ENCODE assay signal across 12 cellular contexts in genomic region chr7:50396856-50397255, GRCh38. TPM values are rescaled to one million over a fixed set of nuclear protein-coding genes. Genes with fewer than 3 reads are reported as not detected.
DNase-seq lines count a peak whose midpoint lies in the region; ATAC-seq and TF ChIP-seq lines count a peak whose summit lies in the region.
"Had no signal": no experiment of that assay in that cellular context is flagged by ENCODE, and none has a peak within 500 bp of the region (broad histone marks: within the 10 kb centered on the region; RNA-seq: fewer than 3 reads in every experiment).

No MANE protein-coding gene starts in this region.

- peaks cover 31% of the 10 kb centered on the region for H4K20me1 ChIP-seq in BLaER1
- no peaks in the 10 kb centered on the region for H4K20me1 ChIP-seq in smooth muscle cell (ENCODE audit: low read depth)

- H3K9ac ChIP-seq in BLaER1 (peak overlapping the region; percentile 40; the same call in 1 of the 2 replicates), endodermal cell (ENCODE audit: extremely low read depth, low read length, poor library complexity, severe bottlenecking) (no peak overlapping the region), smooth muscle cell (ENCODE audit: low read depth) (no peak overlapping the region)

- H3K4me3 ChIP-seq in BLaER1 (peak overlapping the region; percentile 32; the same call in 1 of the 2 replicates), endodermal cell (ENCODE audit: low read length) (no peak overlapping the region), smooth muscle cell (no peak overlapping the region)
- H3K4me3 ChIP-seq: cardiac muscle cell, left lung, pancreas, SJCRH30 had no signal

- no peaks in the 10 kb centered on the region for H3F3A ChIP-seq in smooth muscle cell (ENCODE audit: low read depth)

- H3K27ac ChIP-seq in BLaER1 (peak overlapping the region; percentile 63), endodermal cell (ENCODE audit: low read depth, low read length) (no peak overlapping the region), smooth muscle cell (ENCODE audit: low read depth) (no peak overlapping the region)
- H3K27ac ChIP-seq: cardiac muscle cell, left lung, pancreas, SJCRH30 had no signal

- H3K27me3 Mint-ChIP-seq in activated T-cell treated with anti-CD3 and anti-CD28 coated beads, Interleukin-2, amount 50 U/mL, for 4 hours (ENCODE audit: low read depth), result no peaks in the 10 kb centered on the region
- H3K27me3 Mint-ChIP-seq in endodermal cell (ENCODE audit: insufficient read depth), result no peaks in the 10 kb centered on the region

- WGBS in endodermal cell (ENCODE audit: insufficient coverage in 1 of 2, insufficient read length in 1 of 2), 2 experiments, result 84% methylated on average over 1 of the region's 2 CpGs; no CpG with 5 or more reads in 1 of the 2 experiments
- WGBS in smooth muscle cell (ENCODE audit: low lambda C conversion rate), result 92% methylated on average over 2 of the region's 2 CpGs

- H3K79me2 ChIP-seq in smooth muscle cell (ENCODE audit: low read depth), result no peaks in the 10 kb centered on the region

- H3K4me2 ChIP-seq in BLaER1, result peak overlapping the region; percentile 73
- H3K4me2 ChIP-seq in smooth muscle cell, result no peak overlapping the region

- H3K4me1 Mint-ChIP-seq in activated T-cell treated with anti-CD3 and anti-CD28 coated beads, Interleukin-2, amount 50 U/mL, for 4 hours (ENCODE audit: low read depth), result peaks cover 77% of the 10 kb centered on the region
- H3K4me1 Mint-ChIP-seq in endodermal cell, result no peaks in the 10 kb centered on the region

- no peak overlapping the region for H3K27ac Mint-ChIP-seq in endodermal cell

- H2AFZ ChIP-seq in smooth muscle cell (ENCODE audit: low read depth), result no peak overlapping the region

- TF ChIP-seq CTCF in endodermal cell (conservative IDR thresholded peaks at IDR 0.05), result no peak
- TF ChIP-seq CTCF in smooth muscle cell (IDR thresholded peaks at IDR 0.05; ENCODE audit: borderline replicate concordance, insufficient read depth, poor library complexity, severe bottlenecking), result no peak

- H3K4me3 Mint-ChIP-seq in activated T-cell treated with anti-CD3 and anti-CD28 coated beads, Interleukin-2, amount 50 U/mL, for 4 hours, result peak overlapping the region; percentile 49
- no peak overlapping the region for H3K4me3 Mint-ChIP-seq in endodermal cell

- ATAC-seq in GM18867 (IDR thresholded peaks at IDR 0.05; ENCODE audit: unreplicated experiment) (peak; percentile 17), HG03060 (IDR thresholded peaks at IDR 0.05; ENCODE audit: low read depth, unreplicated experiment) (peak; percentile 7)
- peak; percentile 55 for ATAC-seq in activated T-cell treated with anti-CD3 and anti-CD28 coated beads, Interleukin-2, amount 50 U/mL, for 4 hours
- ATAC-seq: left lung, pancreas had no signal

- peaks cover 65% of the 10 kb centered on the region for H3K36me3 Mint-ChIP-seq in activated T-cell treated with anti-CD3 and anti-CD28 coated beads, Interleukin-2, amount 50 U/mL, for 4 hours (ENCODE audit: insufficient read depth)
- H3K36me3 Mint-ChIP-seq in endodermal cell (ENCODE audit: low read depth), result no peaks in the 10 kb centered on the region

- peaks cover 88% of the 10 kb centered on the region for H3K36me3 ChIP-seq in BLaER1
- H3K36me3 ChIP-seq in endodermal cell (ENCODE audit: control insufficient read depth, insufficient read depth, low read length), result no peaks in the 10 kb centered on the region
- H3K36me3 ChIP-seq in smooth muscle cell (ENCODE audit: low read depth), result no peaks in the 10 kb centered on the region
- H3K36me3 ChIP-seq: cardiac muscle cell, pancreas, SJCRH30 had no signal

- H3K9me3 ChIP-seq in BLaER1 (peaks cover 4% of the 10 kb centered on the region; the same call in 1 of the 2 replicates), endodermal cell (ENCODE audit: control insufficient read depth, low read length) (no peaks in the 10 kb centered on the region), smooth muscle cell (replicated peaks; ENCODE audit: low read depth) (no peaks in the 10 kb centered on the region)
- H3K9me3 ChIP-seq: left lung, pancreas, SJCRH30 had no signal

- no peak for DNase-seq in activated T-cell treated with anti-CD3 and anti-CD28 coated beads, Interleukin-2, amount 50 U/mL, for 4 hours
- DNase-seq in G401 (ENCODE audit: low spot score), result no peak
- no peak for DNase-seq in mucosa of gallbladder (ENCODE audit: low spot score)
- DNase-seq in endodermal cell, result no peak
- no peak for DNase-seq in smooth muscle cell (lab: John Stamatoyannopoulos, UW; ENCODE audit: unreplicated experiment)
- DNase-seq: left lung, pancreas, SJCRH30 had no signal

- H3K4me1 ChIP-seq in BLaER1, result peaks cover 64% of the 10 kb centered on the region
- H3K4me1 ChIP-seq in endodermal cell (ENCODE audit: control insufficient read depth, insufficient read depth, low read length), result no peaks in the 10 kb centered on the region
- H3K4me1 ChIP-seq in smooth muscle cell (ENCODE audit: low read depth), result no peaks in the 10 kb centered on the region
- H3K4me1 ChIP-seq: pancreas, SJCRH30 had no signal

- H3K27me3 ChIP-seq in BLaER1 (no peaks in the 10 kb centered on the region), endodermal cell (ENCODE audit: control insufficient read depth, insufficient read depth, low read length, poor library complexity, severe bottlenecking) (no peaks in the 10 kb centered on the region), smooth muscle cell (ENCODE audit: low read depth) (peaks cover 70% of the 10 kb centered on the region)

- in situ Hi-C loops in G401 (cut with HindIII; ENCODE audit: low sequenced_read_pairs), result no loop called here

- peaks cover 5% of the 10 kb centered on the region for H3K9me3 Mint-ChIP-seq in activated T-cell treated with anti-CD3 and anti-CD28 coated beads, Interleukin-2, amount 50 U/mL, for 4 hours
- no peaks in the 10 kb centered on the region for H3K9me3 Mint-ChIP-seq in endodermal cell

RNA-seq across cellular contexts. Expression of gene FIGNL1, which starts 53.3 kb away (rescaled TPM):
- total RNA-seq in activated T-cell treated with anti-CD3 and anti-CD28 coated beads, Interleukin-2, amount 50 U/mL, for 4 hours, result 10 to 100 TPM; 27.9 to 40.7 (median 35.1) TPM
- total RNA-seq in G401 (2014; rRNA removed; shearing (Covaris generic)), result 17.2 and 21.4 TPM in 2 replicates
- total RNA-seq in mucosa of gallbladder, result 7.6 TPM
- total RNA-seq in endodermal cell, result 10 to 100 TPM; 28.0 to 38.2 TPM
- polyA plus RNA-seq in endodermal cell (2013, experiment 1 of 2), result 19.4 TPM
- polyA plus RNA-seq in endodermal cell (2013, experiment 2 of 2), result 20.9 TPM
- total RNA-seq in smooth muscle cell, result 10.8 and 23.7 TPM in 2 replicates
- 6.3 and 7.4 TPM in 2 replicates for polyA plus RNA-seq in smooth muscle cell
